Comparison of ENCODE assay signal across 8 cellular contexts in the genomic region with DNA sequence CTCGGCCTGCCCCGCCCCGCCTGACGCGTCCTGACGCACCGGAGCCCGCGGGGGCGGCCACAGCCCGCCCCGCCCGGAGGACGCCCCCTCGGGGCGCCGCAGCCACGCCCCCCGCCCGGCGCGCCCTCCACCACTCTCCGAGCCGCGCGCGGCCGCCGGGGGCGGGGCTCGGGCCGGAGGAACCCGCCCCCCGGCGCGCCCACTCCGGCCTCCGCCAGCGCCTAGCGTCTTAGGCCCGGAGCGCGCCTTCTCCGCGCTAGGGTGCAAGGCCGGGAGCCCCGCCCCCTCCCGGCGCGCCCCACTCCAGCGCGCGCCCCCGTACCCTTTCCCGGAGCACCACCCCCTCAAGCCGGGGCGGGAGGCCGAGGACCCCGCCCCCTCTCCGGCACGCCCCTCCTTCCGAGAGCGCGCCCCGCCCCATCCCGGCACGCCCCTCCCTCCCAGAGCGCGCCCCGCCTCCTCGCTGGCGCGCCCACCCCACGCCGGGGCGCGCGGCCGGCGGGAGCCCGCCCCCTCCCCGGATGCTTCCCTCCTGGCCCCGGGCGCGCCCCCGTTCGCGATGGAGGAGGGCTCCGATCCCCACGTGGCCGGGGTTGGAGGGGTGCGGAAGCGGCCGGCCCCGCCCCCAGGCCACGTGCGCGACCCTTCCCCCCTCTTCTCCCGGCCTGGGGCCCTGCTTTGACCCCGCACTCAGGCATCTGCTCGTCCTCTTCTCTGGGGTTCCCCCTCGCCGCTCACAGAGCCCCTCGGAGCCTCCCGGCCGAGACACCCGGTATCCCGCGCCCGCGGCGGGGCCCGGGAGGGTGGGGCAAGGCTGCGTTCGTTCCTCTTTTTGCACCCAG. TPM values are rescaled to one million over a fixed set of nuclear protein-coding genes. Genes with fewer than 3 reads are reported as not detected.
A peak's percentile ranks its signal among the peaks of the same experiment; 100 is the strongest.
DNase-seq lines count a peak whose midpoint lies in the region; FAIRE-seq and TF ChIP-seq lines count a peak whose summit lies in the region.

No MANE protein-coding gene starts in this region.

- H4K20me1 ChIP-seq in Loucy (ENCODE audit: insufficient read depth, low read length, poor library complexity, severe bottlenecking) = peaks cover 34% of the 10 kb centered on the region

- DNase-seq in ELF-1 (ENCODE audit: low read depth, low spot score) = peak; percentile 88
- DNase-seq in H54 (ENCODE audit: insufficient read length, low spot score) = peak; percentile 97
- DNase-seq in SJCRH30 = peak; percentile 94
- peak; percentile 83 to 95 (median 91) for DNase-seq in activated naive CD4-positive, alpha-beta T cell (lab: John Stamatoyannopoulos, UW)
- peak; percentile 96 to 98 for DNase-seq in frontal cortex (ENCODE audit: low spot score in 2 of 2)
- peak; percentile 51 for DNase-seq in non-pigmented ciliary epithelial cell (ENCODE audit: low read depth)
- DNase-seq in substantia nigra (lab: John Stamatoyannopoulos, UW) = peak; percentile 52 to 97 (median 85)

- peaks cover 47% of the 10 kb centered on the region for H3K79me2 ChIP-seq in Loucy (ENCODE audit: insufficient read depth, low read length)

- TF ChIP-seq CTCF in Loucy (conservative IDR thresholded peaks at IDR 0.05; ENCODE audit: low read length) = no peak

- H2AFZ ChIP-seq in Loucy (ENCODE audit: low read length) = peak overlapping the region; percentile 91

- H3K9ac ChIP-seq in Loucy (ENCODE audit: low read depth, low read length, poor library complexity, severe bottlenecking) = peak overlapping the region; percentile 94

- FAIRE-seq in H54 (lab: Jason Lieb, UNC) (no peak), frontal cortex (lab: Jason Lieb, UNC) (no peak)

- peak overlapping the region; percentile 79 for H3K4me2 ChIP-seq in Loucy (ENCODE audit: low read depth, low read length, poor library complexity, severe bottlenecking)

- H3K27ac ChIP-seq in SJCRH30 = peak overlapping the region; percentile 95
- peak overlapping the region; percentile 90 for H3K27ac ChIP-seq in substantia nigra (ENCODE audit: low read depth, low read length, poor library complexity, severe bottlenecking)

- H3K27me3 ChIP-seq in Loucy (ENCODE audit: insufficient read depth, low read length, poor library complexity, severe bottlenecking) (no peaks in the 10 kb centered on the region), SJCRH30 (no peaks in the 10 kb centered on the region)

- no peaks in the 10 kb centered on the region for H3F3A ChIP-seq in Loucy (ENCODE audit: low read depth)

- no peaks in the 10 kb centered on the region for H3K36me3 ChIP-seq in Loucy (ENCODE audit: insufficient read depth, low read length)
- no peaks in the 10 kb centered on the region for H3K36me3 ChIP-seq in SJCRH30

- H3K4me1 ChIP-seq in Loucy (ENCODE audit: insufficient read depth, low read length, poor library complexity, severe bottlenecking) = peaks cover 20% of the 10 kb centered on the region
- H3K4me1 ChIP-seq in SJCRH30 = no peaks in the 10 kb centered on the region; the same call in 1 of the 2 replicates

- H3K9me2 ChIP-seq in Loucy (replicated peaks; ENCODE audit: low read depth, low read length) = no peaks in the 10 kb centered on the region

- H3K4me3 ChIP-seq in Loucy (ENCODE audit: low read length, poor library complexity, severe bottlenecking) (peak overlapping the region; percentile 91), SJCRH30 (peak overlapping the region; percentile 78)

- peak; percentile 40 for TF ChIP-seq POLR2A in H54 (IDR thresholded peaks at IDR 0.05; ENCODE audit: low read depth, low read length)

- H3K9me3 ChIP-seq in Loucy (ENCODE audit: insufficient read depth, low read depth, low read length) (no peaks in the 10 kb centered on the region), SJCRH30 (replicated peaks) (no peaks in the 10 kb centered on the region)

RNA-seq across cellular contexts. Expression of a gene that starts 0.5 kb away (rescaled TPM):
- 5.1 and 5.8 TPM in 2 replicates for total RNA-seq in SJCRH30 (2014; rRNA removed; shearing (Covaris generic))
- 2.9 TPM for total RNA-seq in frontal cortex

RNA-seq across cellular contexts. Expression of a gene that starts 15.6 kb away (rescaled TPM):
- 17.7 and 19.1 TPM in 2 replicates for total RNA-seq in SJCRH30 (2014; rRNA removed; shearing (Covaris generic))
- total RNA-seq in frontal cortex = 5.3 TPM

RNA-seq across cellular contexts. Expression of a gene that starts 21.4 kb away (rescaled TPM):
- total RNA-seq in SJCRH30 (2014; rRNA removed; shearing (Covaris generic)) = 39.2 and 41.6 TPM in 2 replicates
- 42.0 TPM for total RNA-seq in frontal cortex

RNA-seq across cellular contexts. Expression of a gene that starts 41.3 kb away (rescaled TPM):
- total RNA-seq in SJCRH30 (2014; rRNA removed; shearing (Covaris generic)) = 4.7 and 4.8 TPM in 2 replicates
- 1.2 TPM for total RNA-seq in frontal cortex

RNA-seq across cellular contexts. Expression of a gene that starts 41.3 kb away (rescaled TPM):
- total RNA-seq in SJCRH30 (2014; rRNA removed; shearing (Covaris generic)) = 29.1 and 29.2 TPM in 2 replicates
- 11.4 TPM for total RNA-seq in frontal cortex

Comparison
In these comparisons a context has a peak if more than half of its experiments do, and no peak if none do; other contexts are left out.
1. Peak in every context shown above with its lines: DNase-seq, H3K4me3 ChIP-seq and H3K27ac ChIP-seq.